26 cellular contexts compared by ENCODE assay signal in the genomic region with DNA sequence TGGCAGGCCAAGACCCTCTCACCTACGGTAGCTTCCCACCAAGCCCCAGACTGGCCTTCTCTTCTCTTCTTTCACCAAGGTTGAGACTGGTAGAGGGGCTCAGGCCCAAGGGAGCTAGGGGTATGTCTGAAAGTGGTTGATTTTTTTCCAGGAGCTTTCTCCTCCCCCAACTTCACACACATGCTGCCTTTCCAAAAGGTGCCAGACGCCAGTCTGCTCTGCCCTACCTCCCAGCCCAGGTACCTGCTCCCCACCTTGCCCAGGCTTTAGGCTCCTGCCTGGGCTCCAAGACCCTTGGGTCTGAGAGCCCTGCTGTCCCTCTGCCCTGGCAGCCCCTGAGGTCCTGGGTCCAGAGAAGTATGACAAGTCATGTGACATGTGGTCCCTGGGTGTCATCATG.
"Had no signal": no experiment of that assay in that cellular context is flagged by ENCODE, and none has a peak within 500 bp of the region (broad histone marks: within the 10 kb centered on the region; RNA-seq: fewer than 3 reads in every experiment).

No MANE protein-coding gene starts in this region.

- H3K27ac Mint-ChIP-seq: activated CD4-positive, alpha-beta T cell treated with anti-CD3 and anti-CD28 coated beads, Interleukin-2, amount 10 ng/mL, durations not matched to agents 7 days and 5 days; progenitor cell of endocrine pancreas had no signal

- H3K4me1 ChIP-seq: breast epithelium, foreskin keratinocyte, left lung, spleen, vagina had no signal

- H3K27ac ChIP-seq: breast epithelium, foreskin keratinocyte, hepatocyte, left lung, spleen, testis, vagina, WERI-Rb-1 had no signal

- DNase-seq: activated CD4-positive, alpha-beta T cell treated with anti-CD3 and anti-CD28 coated beads, Interleukin-2, amount 10 ng/mL, durations not matched to agents 7 days and 5 days; activated CD4-positive, CD25-positive, alpha-beta regulatory T cell treated with anti-CD3 and anti-CD28 coated beads, Interleukin-2, amount 50 U/mL, for 72 hours; activated T-cell treated with anti-CD3 and anti-CD28 coated beads for 4 hours; cerebellar nuclear complex; effector CD4-positive, alpha-beta T cell; erythroblast; foreskin keratinocyte; immature natural killer cell; left lung; mammary epithelial cell; midbrain; natural killer cell; retina; SK-N-SH; spleen; stimulated activated CD4-positive, alpha-beta T cell treated with anti-CD3 and anti-CD28 coated beads, Interleukin-4, amount 100 ng/mL, for 1 hour; stimulated activated naive CD4-positive, alpha-beta T cell treated with Interleukin-2 at 50 U/mL for 16 hours; testis; trophoblast cell; WERI-Rb-1 had no signal

- H3K27me3 ChIP-seq: breast epithelium, foreskin keratinocyte, hepatocyte, left lung, spleen, testis, vagina had no signal

- H3K27me3 Mint-ChIP-seq: activated CD4-positive, alpha-beta T cell treated with anti-CD3 and anti-CD28 coated beads, Interleukin-2, amount 10 ng/mL, durations not matched to agents 7 days and 5 days; progenitor cell of endocrine pancreas had no signal

- H3K4me3 Mint-ChIP-seq: activated CD4-positive, alpha-beta T cell treated with anti-CD3 and anti-CD28 coated beads, Interleukin-2, amount 10 ng/mL, durations not matched to agents 7 days and 5 days; immature natural killer cell; natural killer cell; T-helper 2 cell treated with Interferon-gamma antibody and Interleukin-4, amounts not matched to agents 5 μg/mL and 100 μg/mL, for 36 hours had no signal

- H3K9me3 ChIP-seq: breast epithelium, left lung, SK-N-SH, spleen, testis, vagina had no signal

- ATAC-seq: activated naive CD4-positive, alpha-beta T cell treated with anti-CD3 and anti-CD28 coated beads, Interleukin-2, amount 50 U/mL, for 72 hours; foreskin keratinocyte; left lung; natural killer cell had no signal

- H3K36me3 Mint-ChIP-seq: natural killer cell had no signal

- H3K4me3 ChIP-seq: breast epithelium, hepatocyte, left lung, spleen, testis, vagina had no signal

- H3K9me3 Mint-ChIP-seq: activated CD4-positive, alpha-beta T cell treated with anti-CD3 and anti-CD28 coated beads, Interleukin-2, amount 10 ng/mL, durations not matched to agents 7 days and 5 days; activated naive CD4-positive, alpha-beta T cell treated with anti-CD3 and anti-CD28 coated beads, Interleukin-2, amount 50 U/mL, for 72 hours; immature natural killer cell; natural killer cell; T-helper 2 cell treated with Interferon-gamma antibody and Interleukin-4, amounts not matched to agents 5 μg/mL and 100 μg/mL, for 36 hours had no signal
